In genomic region chr1:215055281-215055935, GRCh38 we compare ENCODE assay signal across 1 cellular context.
TF ChIP-seq lines count a peak whose summit lies in the region.

No MANE protein-coding gene starts in this region.

TF ChIP-seq in H1, 55 proteins besides CTCF, POLR2A, EP300 and RAD21:
- TF ChIP-seq SP1 (IDR thresholded peaks at IDR 0.05; ENCODE audit: low read depth, low read length) = no peak
- TF ChIP-seq RNF2 (IDR thresholded peaks at IDR 0.05; ENCODE audit: borderline replicate concordance, low read depth, low read length, missing control alignments, poor library complexity, severe bottlenecking) = no peak
- TF ChIP-seq JUND (IDR thresholded peaks at IDR 0.05; ENCODE audit: low read length) = no peak
- no peak for TF ChIP-seq KDM4A (IDR thresholded peaks at IDR 0.05; ENCODE audit: low read depth, low read length, severe bottlenecking)
- no peak for TF ChIP-seq NRF1 (IDR thresholded peaks at IDR 0.05; ENCODE audit: low read depth, low read length)
- TF ChIP-seq CHD2 (IDR thresholded peaks at IDR 0.05; ENCODE audit: low read length) = no peak
- TF ChIP-seq EGR1 (IDR thresholded peaks at IDR 0.05; ENCODE audit: borderline replicate concordance, low read depth, low read length) = no peak
